In the genomic region with DNA sequence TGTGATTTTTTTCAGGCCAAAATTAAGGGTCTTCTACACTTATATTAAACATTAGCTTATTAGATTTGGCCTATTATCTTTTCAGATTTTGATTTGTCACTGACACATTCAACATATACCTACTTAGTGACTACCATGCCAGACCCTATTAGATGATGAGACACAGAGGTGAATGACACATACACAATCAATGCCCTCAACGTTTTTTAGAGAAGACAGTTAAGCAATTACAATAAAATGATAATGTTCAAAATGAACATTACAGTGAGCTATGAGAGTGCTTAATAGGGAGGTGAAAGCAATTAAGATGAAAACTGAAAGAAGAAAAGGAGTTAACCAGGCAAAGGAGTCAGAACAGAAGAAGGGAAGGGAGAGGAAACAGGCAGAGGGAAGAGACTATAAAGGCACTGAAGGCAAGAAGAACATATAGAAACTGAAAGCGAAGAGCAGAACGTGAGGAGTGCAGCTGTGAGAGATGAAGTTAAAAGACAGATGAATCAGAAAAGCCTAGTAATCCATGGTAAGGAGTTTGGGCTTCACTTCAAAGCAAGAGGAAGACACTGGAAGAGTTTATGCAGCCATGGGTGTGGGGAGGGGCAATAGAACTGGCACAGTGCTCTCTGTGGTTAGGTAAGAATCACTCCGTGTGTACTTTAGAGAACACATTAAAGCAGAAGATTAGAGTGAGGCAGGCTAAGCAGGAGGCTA, we compare ENCODE assay signal across 9 cellular contexts.
DNase-seq lines count a peak whose midpoint lies in the region; ATAC-seq and TF ChIP-seq lines count a peak whose summit lies in the region.
"Had no signal": no experiment of that assay in that cellular context is flagged by ENCODE, and none has a peak within 500 bp of the region (broad histone marks: within the 10 kb centered on the region; RNA-seq: fewer than 3 reads in every experiment).

No MANE protein-coding gene starts in this region.

- peaks cover under 1% of the 10 kb centered on the region for H3K4me1 Mint-ChIP-seq in HFFc6 (ENCODE audit: low read depth)

- H3K4me3 ChIP-seq in thyroid gland (replicated peaks in 1 of 3) (no peak overlapping the region), right atrium auricular region (no peak overlapping the region)

- H3K27ac Mint-ChIP-seq in HFFc6 = no peak overlapping the region
- H3K27ac Mint-ChIP-seq: activated naive CD8-positive, alpha-beta T cell had no signal

- DNase-seq in NCI-H510A treated with DMSO at 0.1 percent for 48 hours (lab: John Stamatoyannopoulos, UW) (peak; percentile 5), NCI-H510A (lab: John Stamatoyannopoulos, UW) (no peak), HFFc6 (peak; percentile 71), MV-4-11 (lab: John Stamatoyannopoulos, UW) (peak; percentile 85), dedifferentiated amniotic fluid mesenchymal stem cell (ENCODE audit: extremely low spot score) (peak; percentile 17), Right ventricle myocardium superior (no peak), thyroid gland (no peak), right atrium auricular region (ENCODE audit: low spot score) (no peak)

- TF ChIP-seq CTCF in HFFc6 (IDR thresholded peaks at IDR 0.05) (no peak), thyroid gland (IDR thresholded peaks at IDR 0.05) (no peak), right atrium auricular region (IDR thresholded peaks at IDR 0.05) (no peak)

- H3K9me3 ChIP-seq in thyroid gland = no peaks in the 10 kb centered on the region
- no peaks in the 10 kb centered on the region for H3K9me3 ChIP-seq in right atrium auricular region

- no peaks in the 10 kb centered on the region for H3K9me3 Mint-ChIP-seq in HFFc6

- no peak for TF ChIP-seq POLR2A in thyroid gland (IDR thresholded peaks at IDR 0.05)

- H3K36me3 ChIP-seq in thyroid gland (no peaks in the 10 kb centered on the region), right atrium auricular region (no peaks in the 10 kb centered on the region)

- H3K27me3 ChIP-seq in thyroid gland (no peaks in the 10 kb centered on the region), right atrium auricular region (no peaks in the 10 kb centered on the region)

- H3K4me1 ChIP-seq in thyroid gland (peaks cover 7 to 16% of the 10 kb centered on the region in 2 donors), right atrium auricular region (peaks cover 0 to 8% of the 10 kb centered on the region in 2 donors)

- H3K4me3 Mint-ChIP-seq in HFFc6 = no peak overlapping the region
- H3K4me3 Mint-ChIP-seq: activated naive CD8-positive, alpha-beta T cell had no signal

- no peaks in the 10 kb centered on the region for H3K36me3 Mint-ChIP-seq in HFFc6 (ENCODE audit: low read depth)

- 68 to 70% methylated on average over 4 of the region's 4 CpGs for WGBS in thyroid gland, 2 donors

- intact Hi-C loops in Right ventricle myocardium superior (cut with DNase I) (no loop called here), thyroid gland (cut with DNase I) (no loop called here)

- H3K27ac ChIP-seq in thyroid gland (no peak overlapping the region), right atrium auricular region (no peak overlapping the region)

- H3K27me3 Mint-ChIP-seq in HFFc6 (ENCODE audit: insufficient read depth) = no peaks in the 10 kb centered on the region
- H3K27me3 Mint-ChIP-seq: activated naive CD8-positive, alpha-beta T cell had no signal

- no peak for ATAC-seq in Right ventricle myocardium superior (ENCODE audit: poor library complexity)

Comparison
In these comparisons a context has a peak if more than half of its experiments do, and no peak if none do; other contexts are left out.
1. DNase-seq: peak in NCI-H510A treated with DMSO at 0.1 percent for 48 hours (single experiment), HFFc6 (single experiment), MV-4-11 (single experiment) and dedifferentiated amniotic fluid mesenchymal stem cell (single experiment); none in NCI-H510A (single experiment), Right ventricle myocardium superior (single experiment), thyroid gland (0 of 2) and right atrium auricular region (single experiment).